Comparison of ENCODE assay signal across 8 cellular contexts in genomic region chr4:705278-706082, GRCh38. TPM values are rescaled to one million over a fixed set of nuclear protein-coding genes. Genes with fewer than 3 reads are reported as not detected.
DNase-seq lines count a peak whose midpoint lies in the region; ATAC-seq, FAIRE-seq and TF ChIP-seq lines count a peak whose summit lies in the region.

Gene PCGF3, plus strand, starts transcription at chr4:705832. Its CDS starts 27,849 bp downstream, at chr4:733681.

- POLR2A ChIA-PET in WTC11 (lab: Charles Lee), result no interaction called here

- H3K27me3 Mint-ChIP-seq in WTC11 (ENCODE audit: low read depth) (peaks cover 18% of the 10 kb centered on the region), immature natural killer cell (ENCODE audit: low read depth in 3 of 3) (peaks cover 0 to 3% (median 0%) of the 10 kb centered on the region in 3 donors)

- peak; percentile 92 for ATAC-seq in GM19023 (IDR thresholded peaks at IDR 0.05; ENCODE audit: unreplicated experiment)
- peak; percentile 93 for ATAC-seq in HG03196 (IDR thresholded peaks at IDR 0.05; ENCODE audit: unreplicated experiment)
- peak; percentile 97 for ATAC-seq in WTC11

- H3K27ac Mint-ChIP-seq in WTC11 (no peak within 1 kb of the TSS), immature natural killer cell (peak within 1 kb of the TSS in 5 of 6 donors; percentile 20 to 82 (median 74))

- H3K9me3 Mint-ChIP-seq in WTC11 (peaks cover 11% of the 10 kb centered on the region), immature natural killer cell (no peaks in the 10 kb centered on the region)

- H3K4me3 ChIP-seq in bronchial epithelial cell (ENCODE audit: low read depth, low read length), result peak within 1 kb of the TSS; percentile 56

- CTCF ChIA-PET in WTC11 (lab: Charles Lee), result interaction anchor here (0.5 to 1.0 kb wide), 4 partner anchors 21 to 806 kb away, joined by 3 to 14 read pairs (median 4); no protein-coding TSS in a partner anchor

- no peaks in the 10 kb centered on the region for H3K27me3 ChIP-seq in bronchial epithelial cell (ENCODE audit: control insufficient read depth, insufficient read depth, low read length)

- H3K4me1 Mint-ChIP-seq in WTC11, result peaks cover 10% of the 10 kb centered on the region; the same call in 1 of the 2 replicates
- H3K4me1 Mint-ChIP-seq in immature natural killer cell, result peaks cover 20% of the 10 kb centered on the region in 2 donors

- H3K36me3 Mint-ChIP-seq in WTC11 (peaks cover 20% of the 10 kb centered on the region), immature natural killer cell (no peaks in the 10 kb centered on the region)

- peak; percentile 100 for DNase-seq in AG08395 (ENCODE audit: low spot score)
- DNase-seq in NCI-H226, result peak; percentile 70
- DNase-seq in WTC11 (ENCODE audit: low spot score), result peak; percentile 99
- peak; percentile 74 for DNase-seq in bronchial epithelial cell (ENCODE audit: low read depth)
- DNase-seq in immature natural killer cell, result peak; percentile 89 to 92 (median 91)
- DNase-seq in smooth muscle cell of the brain vasculature (ENCODE audit: low read depth, low spot score), result peak; percentile 87

- H3K4me3 Mint-ChIP-seq in WTC11 (peak within 1 kb of the TSS; percentile 68), immature natural killer cell (peak within 1 kb of the TSS; percentile 73 to 82 (median 79))

- FAIRE-seq in bronchial epithelial cell (lab: Jason Lieb, UNC), result no peak

- TF ChIP-seq CTCF in WTC11 (IDR thresholded peaks at IDR 0.05) (no peak), bronchial epithelial cell (IDR thresholded peaks at IDR 0.05; ENCODE audit: insufficient read depth, low read length, severe bottlenecking) (no peak)

- H3K36me3 ChIP-seq in bronchial epithelial cell (ENCODE audit: control insufficient read depth, insufficient read depth, low read length), result no peaks in the 10 kb centered on the region

TF ChIP-seq in WTC11, 78 proteins besides CTCF, POLR2A, EP300 and RAD21:
- TF ChIP-seq SP1 (CRISPR knock-in tag; conservative IDR thresholded peaks at IDR 0.05), result 0 out of 2 replicates have a peak, but pooled peaks have one; percentile 42
- no peak for TF ChIP-seq HMGA2 (CRISPR knock-in tag; IDR thresholded peaks at IDR 0.05)
- no peak for TF ChIP-seq ZNF263 (CRISPR knock-in tag; IDR thresholded peaks at IDR 0.05; ENCODE audit: low read depth)
- no peak for TF ChIP-seq CREM (CRISPR knock-in tag; IDR thresholded peaks at IDR 0.05)
- TF ChIP-seq JAZF1 (CRISPR knock-in tag; IDR thresholded peaks at IDR 0.05), result no peak
- TF ChIP-seq GABPB1 (CRISPR knock-in tag; IDR thresholded peaks at IDR 0.05), result no peak
- TF ChIP-seq ELF4 (CRISPR knock-in tag; IDR thresholded peaks at IDR 0.05; ENCODE audit: low read depth), result no peak
- TF ChIP-seq CDX4 (CRISPR knock-in tag; IDR thresholded peaks at IDR 0.05; ENCODE audit: borderline replicate concordance), result no peak
- no peak for TF ChIP-seq MAX (CRISPR knock-in tag; IDR thresholded peaks at IDR 0.05)
- 0 out of 2 replicates have a peak, but pooled peaks have one; percentile 60 for TF ChIP-seq FOXP4 (CRISPR knock-in tag; IDR thresholded peaks at IDR 0.05)

RNA-seq across cellular contexts. Expression of gene PCGF3, which starts in this region (rescaled TPM):
- total RNA-seq in WTC11 (2021) (59.2 to 65.7 TPM (median 62.8 TPM) in 3 replicates), bronchial epithelial cell (30.5 and 40.1 TPM in 2 replicates)
- polyA plus RNA-seq in immature natural killer cell, result 1 to 10 TPM; 6.5 to 7.5 (median 6.6) TPM

Comparison
In these comparisons a context has a peak if more than half of its experiments do, and no peak if none do; other contexts are left out.
1. Peak in every context shown above with its lines: DNase-seq, ATAC-seq and H3K4me3 ChIP-seq.